ENCODE assay signal across 12 cellular contexts in genomic region chr9:37034938-37035471, GRCh38. TPM values are rescaled to one million over a fixed set of nuclear protein-coding genes. Genes with fewer than 3 reads are reported as not detected.
DNase-seq lines count a peak whose midpoint lies in the region; ATAC-seq and TF ChIP-seq lines count a peak whose summit lies in the region.
"Had no signal": no experiment of that assay in that cellular context is flagged by ENCODE, and none has a peak within 500 bp of the region (broad histone marks: within the 10 kb centered on the region; RNA-seq: fewer than 3 reads in every experiment).

No MANE protein-coding gene starts in this region.

- no peak for ATAC-seq in CD4-positive, alpha-beta T cell (ENCODE audit: poor library complexity)
- ATAC-seq: sciatic nerve had no signal

- peak overlapping the region; percentile 71 for H3K4me3 Mint-ChIP-seq in CD4-positive, alpha-beta T cell

- no peak for TF ChIP-seq CTCF in CD4-positive, alpha-beta T cell (IDR thresholded peaks at IDR 0.05)
- TF ChIP-seq CTCF in GM12864 (IDR thresholded peaks at IDR 0.05; ENCODE audit: low read depth, low read length, missing control alignments), result no peak

- CTCF ChIA-PET in CD4-positive, alpha-beta T cell (lab: Charles Lee), result no interaction called here

- peak overlapping the region; percentile 62 for H3K4me3 ChIP-seq in GM12864 (ENCODE audit: low read depth, low read length)

- intact Hi-C loops in CD4-positive, alpha-beta T cell (cut with DNase I, micrococcal nuclease), result loop anchor here (5.0 kb wide), 2 partner anchors 87 to 112 kb away; partner anchors contain the start of gene ZCCHC7 (in 2 of the 2)

- no peaks in the 10 kb centered on the region for H3K36me3 Mint-ChIP-seq in CD4-positive, alpha-beta T cell (ENCODE audit: low read depth)

- H3K27me3 Mint-ChIP-seq in CD4-positive, alpha-beta T cell, result peaks cover 97% of the 10 kb centered on the region

- H3K9me3 Mint-ChIP-seq in CD4-positive, alpha-beta T cell, result no peaks in the 10 kb centered on the region

- H3K9me3 ChIP-seq in CD4-positive, alpha-beta T cell (ENCODE audit: control insufficient read depth, low read length), result no peaks in the 10 kb centered on the region

- H3K27ac Mint-ChIP-seq in CD4-positive, alpha-beta T cell, result no peak overlapping the region

- DNase-seq in CD4-positive, alpha-beta T cell, result no peak
- no peak for DNase-seq in GM12864 (ENCODE audit: low read depth)
- peak; percentile 37 for DNase-seq in SW480 (ENCODE audit: low spot score)
- DNase-seq in islet precursor cell, result peak; percentile 61
- no peak for DNase-seq in UCSD-AML1 (lab: John Stamatoyannopoulos, UW; ENCODE audit: unreplicated experiment)
- DNase-seq in putamen (ENCODE audit: low spot score), result no peak
- no peak for DNase-seq in NOMO-1 treated with DMSO at 0.1 percent for 48 hours (lab: John Stamatoyannopoulos, UW; ENCODE audit: unreplicated experiment)
- DNase-seq in stimulated activated CD4-positive, alpha-beta T cell treated with anti-CD3 and anti-CD28 coated beads, Interleukin-12 subunit alpha, Interleukin-12 subunit beta, amount 100 ng/mL, for 4 hours, result no peak

- POLR2A ChIA-PET in CD4-positive, alpha-beta T cell (lab: Charles Lee), result no interaction called here

- H3K27ac ChIP-seq in CD4-positive, alpha-beta T cell (ENCODE audit: low read depth, low read length), result no peak overlapping the region

- H3K27me3 ChIP-seq in CD4-positive, alpha-beta T cell (ENCODE audit: control insufficient read depth, insufficient read depth, low read length), result peaks cover 94% of the 10 kb centered on the region

- H3K4me1 Mint-ChIP-seq in CD4-positive, alpha-beta T cell (ENCODE audit: low read depth), result peaks cover 50% of the 10 kb centered on the region

RNA-seq across cellular contexts. Expression of gene PAX5, which starts 0.9 kb away (rescaled TPM):
- total RNA-seq in CD4-positive, alpha-beta T cell, result under 1 TPM; 0.03 to 0.11 TPM
- total RNA-seq: astrocyte, glomerular endothelial cell, MCF 10A had no signal

Comparison
In these comparisons a context has a peak if more than half of its experiments do, and no peak if none do; other contexts are left out.
1. DNase-seq: peak in SW480 (single experiment) and islet precursor cell (single experiment); none in CD4-positive, alpha-beta T cell (0 of 10), GM12864 (single experiment), UCSD-AML1 (single experiment), putamen (single experiment), NOMO-1 treated with DMSO at 0.1 percent for 48 hours (single experiment) and stimulated activated CD4-positive, alpha-beta T cell treated with anti-CD3 and anti-CD28 coated beads, Interleukin-12 subunit alpha, Interleukin-12 subunit beta, amount 100 ng/mL, for 4 hours (single experiment).